Comparison of ENCODE assay signal across 8 cellular contexts in genomic region chr2:47437287-47437686, GRCh38. TPM values are rescaled to one million over a fixed set of nuclear protein-coding genes. Genes with fewer than 3 reads are reported as not detected.
DNase-seq lines count a peak whose midpoint lies in the region; ATAC-seq, FAIRE-seq and TF ChIP-seq lines count a peak whose summit lies in the region.

No MANE protein-coding gene starts in this region.

- ATAC-seq in GM19035 (IDR thresholded peaks at IDR 0.05; ENCODE audit: unreplicated experiment) = no peak
- ATAC-seq in stimulated activated effector memory CD8-positive, alpha-beta T cell treated with anti-CD3 and anti-CD28 coated beads, Interleukin-12 subunit alpha, Interleukin-12 subunit beta, amount 100 ng/mL, for 72 hours = no peak

- no peak overlapping the region for H3K4me2 ChIP-seq in astrocyte (ENCODE audit: low read length)

- H3K4me3 Mint-ChIP-seq in astrocyte (ENCODE audit: unreplicated experiment) = no peak overlapping the region
- H3K4me3 Mint-ChIP-seq in stimulated activated effector memory CD8-positive, alpha-beta T cell treated with anti-CD3 and anti-CD28 coated beads, Interleukin-12 subunit alpha, Interleukin-12 subunit beta, amount 100 ng/mL, for 72 hours = no peak overlapping the region

- no peaks in the 10 kb centered on the region for H3K4me1 ChIP-seq in astrocyte (ENCODE audit: insufficient read depth, low read length)

- H3K79me2 ChIP-seq in astrocyte (ENCODE audit: insufficient read depth, low read length) = no peaks in the 10 kb centered on the region

- H2AFZ ChIP-seq in astrocyte (ENCODE audit: low read depth, low read length) = no peak overlapping the region

- H3K36me3 Mint-ChIP-seq in astrocyte (ENCODE audit: low read depth, unreplicated experiment) = peaks cover 2% of the 10 kb centered on the region
- H3K36me3 Mint-ChIP-seq in stimulated activated effector memory CD8-positive, alpha-beta T cell treated with anti-CD3 and anti-CD28 coated beads, Interleukin-12 subunit alpha, Interleukin-12 subunit beta, amount 100 ng/mL, for 72 hours = peaks cover 48% of the 10 kb centered on the region

- peaks cover 7% of the 10 kb centered on the region for H4K20me1 ChIP-seq in astrocyte (ENCODE audit: insufficient read depth, low read length)

- FAIRE-seq in astrocyte (lab: Jason Lieb, UNC) = no peak

- DNase-seq in AG09309 (ENCODE audit: low read depth) = peak; percentile 28
- DNase-seq in HCEC 1CT = peak; percentile 57
- peak; percentile 13 for DNase-seq in astrocyte (ENCODE audit: low read depth)
- DNase-seq in kidney tubule cell (ENCODE audit: low spot score) = peak; percentile 50
- no peak for DNase-seq in NCI-H345 (lab: John Stamatoyannopoulos, UW)
- DNase-seq in 8988T = no peak
- no peak for DNase-seq in stimulated activated effector memory CD8-positive, alpha-beta T cell treated with anti-CD3 and anti-CD28 coated beads, Interleukin-12 subunit alpha, Interleukin-12 subunit beta, amount 100 ng/mL, for 72 hours (ENCODE audit: low spot score in 2 of 2)

- H3K4me3 ChIP-seq in AG09309 (ENCODE audit: control insufficient read depth, low read depth, low read length) = no peak overlapping the region
- no peak overlapping the region for H3K4me3 ChIP-seq in astrocyte (ENCODE audit: insufficient read depth, low read depth, low read length)

- H3K9ac ChIP-seq in astrocyte (ENCODE audit: low read length) = no peak overlapping the region

- no peaks in the 10 kb centered on the region for H3K27me3 ChIP-seq in astrocyte (ENCODE audit: insufficient read depth, low read length)

- no peaks in the 10 kb centered on the region for H3K27me3 Mint-ChIP-seq in astrocyte (ENCODE audit: low read depth, unreplicated experiment)

- peaks cover 3% of the 10 kb centered on the region for H3K36me3 ChIP-seq in astrocyte (ENCODE audit: insufficient read depth, low read length)

- no peaks in the 10 kb centered on the region for H3K9me3 ChIP-seq in astrocyte (ENCODE audit: insufficient read depth, low read depth, low read length)

- H3K27ac Mint-ChIP-seq in astrocyte (ENCODE audit: unreplicated experiment) = no peak overlapping the region
- H3K27ac Mint-ChIP-seq in stimulated activated effector memory CD8-positive, alpha-beta T cell treated with anti-CD3 and anti-CD28 coated beads, Interleukin-12 subunit alpha, Interleukin-12 subunit beta, amount 100 ng/mL, for 72 hours = no peak overlapping the region

- H3K4me1 Mint-ChIP-seq in astrocyte (ENCODE audit: low read depth, unreplicated experiment) = no peaks in the 10 kb centered on the region
- H3K4me1 Mint-ChIP-seq in stimulated activated effector memory CD8-positive, alpha-beta T cell treated with anti-CD3 and anti-CD28 coated beads, Interleukin-12 subunit alpha, Interleukin-12 subunit beta, amount 100 ng/mL, for 72 hours = no peaks in the 10 kb centered on the region

- peaks cover 2% of the 10 kb centered on the region for H3K9me3 Mint-ChIP-seq in astrocyte (ENCODE audit: unreplicated experiment)
- H3K9me3 Mint-ChIP-seq in stimulated activated effector memory CD8-positive, alpha-beta T cell treated with anti-CD3 and anti-CD28 coated beads, Interleukin-12 subunit alpha, Interleukin-12 subunit beta, amount 100 ng/mL, for 72 hours = no peaks in the 10 kb centered on the region

- H3K27ac ChIP-seq in astrocyte (ENCODE audit: low read depth, low read length) = no peak overlapping the region

- peak; percentile 45 for TF ChIP-seq CTCF in AG09309 (IDR thresholded peaks at IDR 0.05; ENCODE audit: control insufficient read depth, insufficient read depth, low read depth, low read length, missing control alignments)
- TF ChIP-seq CTCF in astrocyte (IDR thresholded peaks at IDR 0.05; ENCODE audit: insufficient read depth, low read depth, low read length) = peak; percentile 5

RNA-seq across cellular contexts. Expression of gene MSH2, which starts 34.3 kb away (rescaled TPM):
- total RNA-seq in astrocyte = 16.0 and 16.2 TPM in 2 replicates

Comparison
In these comparisons a context has a peak if more than half of its experiments do, and no peak if none do; other contexts are left out.
1. DNase-seq: peak in AG09309 (single experiment), HCEC 1CT (single experiment), astrocyte (single experiment) and kidney tubule cell (single experiment); none in NCI-H345 (single experiment), 8988T (single experiment) and stimulated activated effector memory CD8-positive, alpha-beta T cell treated with anti-CD3 and anti-CD28 coated beads, Interleukin-12 subunit alpha, Interleukin-12 subunit beta, amount 100 ng/mL, for 72 hours (0 of 2).